Comparison of ENCODE assay signal across 8 cellular contexts in the genomic region with DNA sequence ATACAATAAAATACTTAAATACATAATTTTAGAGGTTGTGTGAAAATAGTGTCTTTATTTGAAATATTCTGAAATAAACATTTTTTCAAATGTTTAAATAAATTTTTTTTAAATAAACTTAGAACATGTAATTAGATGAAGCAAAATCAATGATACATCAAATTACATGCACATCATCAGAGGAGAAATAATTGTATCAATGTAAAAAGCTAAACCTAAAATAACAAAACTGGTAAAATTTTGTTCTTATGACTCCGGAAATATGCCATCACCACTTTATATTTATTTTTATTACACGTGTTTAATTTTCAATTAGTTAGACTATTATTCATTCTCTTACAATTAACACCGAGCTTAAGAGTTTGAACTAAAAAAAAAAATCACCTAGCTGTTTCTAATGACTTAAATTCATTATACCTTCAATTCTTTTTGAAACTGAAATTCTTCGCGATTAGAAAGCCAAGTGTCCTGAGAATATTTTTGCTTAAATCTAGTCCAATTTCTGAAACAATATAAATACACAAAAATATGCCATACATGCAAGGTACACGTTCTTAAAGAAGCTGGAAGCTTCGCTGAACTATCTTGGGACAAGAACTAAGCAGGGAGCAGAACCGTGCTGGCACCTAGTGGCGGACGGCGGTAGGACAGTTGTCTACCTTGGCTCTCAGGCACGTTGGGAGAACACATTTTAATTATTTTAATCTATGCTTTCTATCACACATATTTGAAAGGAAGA.
DNase-seq lines count a peak whose midpoint lies in the region; ATAC-seq lines count a peak whose summit lies in the region.

No MANE protein-coding gene starts in this region.

- H3K4me1 Mint-ChIP-seq in CD4-positive, alpha-beta memory T cell: no peaks in the 10 kb centered on the region
- H3K4me1 Mint-ChIP-seq in activated CD4-positive, alpha-beta T cell treated with anti-CD3 and anti-CD28 coated beads for 36 hours: no peaks in the 10 kb centered on the region

- CTCF ChIA-PET in CD4-positive, alpha-beta memory T cell (lab: Charles Lee; ENCODE audit: partially characterized antibody): interaction anchor here (0.7 to 2.5 kb wide), 4 partner anchors 8 to 1491 kb away, joined by 3 to 12 read pairs (median 8); no protein-coding TSS in a partner anchor
- CTCF ChIA-PET in activated CD4-positive, alpha-beta T cell treated with anti-CD3 and anti-CD28 coated beads for 36 hours (lab: Charles Lee): interaction anchor here (0.6 to 2.8 kb wide), 19 partner anchors 8 to 574 kb away, joined by 3 to 38 read pairs (median 4); no protein-coding TSS in a partner anchor

- H3K4me3 Mint-ChIP-seq in CD4-positive, alpha-beta memory T cell: no peak overlapping the region
- H3K4me3 Mint-ChIP-seq in activated CD4-positive, alpha-beta T cell treated with anti-CD3 and anti-CD28 coated beads for 36 hours: no peak overlapping the region

- intact Hi-C loops in CD4-positive, alpha-beta memory T cell (cut with micrococcal nuclease): no loop called here
- intact Hi-C loops in activated CD4-positive, alpha-beta T cell treated with anti-CD3 and anti-CD28 coated beads for 36 hours (cut with DNase I, micrococcal nuclease): loop anchor here (1.0 to 5.0 kb wide), 5 partner anchors 285 to 390 kb away; no protein-coding TSS in a partner anchor

- H3K36me3 Mint-ChIP-seq in CD4-positive, alpha-beta memory T cell: no peaks in the 10 kb centered on the region
- H3K36me3 Mint-ChIP-seq in activated CD4-positive, alpha-beta T cell treated with anti-CD3 and anti-CD28 coated beads for 36 hours (ENCODE audit: low read depth): no peaks in the 10 kb centered on the region

- H3K27ac ChIP-seq in CD4-positive, alpha-beta memory T cell (ENCODE audit: low read depth, low read length): no peak overlapping the region

- no peaks in the 10 kb centered on the region for H3K4me1 ChIP-seq in CD4-positive, alpha-beta memory T cell (ENCODE audit: insufficient read depth, low read length)

- no peaks in the 10 kb centered on the region for H3K9me3 Mint-ChIP-seq in CD4-positive, alpha-beta memory T cell
- H3K9me3 Mint-ChIP-seq in activated CD4-positive, alpha-beta T cell treated with anti-CD3 and anti-CD28 coated beads for 36 hours (ENCODE audit: low read depth): no peaks in the 10 kb centered on the region

- ATAC-seq in GM19324 (IDR thresholded peaks at IDR 0.05; ENCODE audit: low FRiP score, unreplicated experiment) (peak; percentile 78), HG03342 (IDR thresholded peaks at IDR 0.05; ENCODE audit: unreplicated experiment) (peak; percentile 92)
- ATAC-seq in activated CD4-positive, alpha-beta T cell treated with anti-CD3 and anti-CD28 coated beads for 36 hours: peak; percentile 58

- H3K27me3 Mint-ChIP-seq in CD4-positive, alpha-beta memory T cell: peaks cover 6% of the 10 kb centered on the region in 2 donors
- no peaks in the 10 kb centered on the region for H3K27me3 Mint-ChIP-seq in activated CD4-positive, alpha-beta T cell treated with anti-CD3 and anti-CD28 coated beads for 36 hours

- POLR2A ChIA-PET in CD4-positive, alpha-beta memory T cell (lab: Charles Lee; ENCODE audit: partially characterized antibody): no interaction called here
- POLR2A ChIA-PET in activated CD4-positive, alpha-beta T cell treated with anti-CD3 and anti-CD28 coated beads for 36 hours (lab: Charles Lee): no interaction called here

- H3K9me3 ChIP-seq in CD4-positive, alpha-beta memory T cell (ENCODE audit: control insufficient read depth in 1 of 2, low read length in 2 of 2): no peaks in the 10 kb centered on the region

- no peaks in the 10 kb centered on the region for H3K27me3 ChIP-seq in CD4-positive, alpha-beta memory T cell (ENCODE audit: insufficient read depth, low read length)

- H3K4me3 ChIP-seq in CD4-positive, alpha-beta memory T cell (ENCODE audit: low read length in 2 of 2): no peak overlapping the region

- DNase-seq in CD4-positive, alpha-beta memory T cell: peak in 4 of 5 donors; percentile 1 to 46 (median 6)
- peak; percentile 14 for DNase-seq in NCI-H226
- peak; percentile 78 for DNase-seq in activated CD4-positive, alpha-beta T cell treated with anti-CD3 and anti-CD28 coated beads for 36 hours
- peak; percentile 79 for DNase-seq in ecto neural progenitor cell (ENCODE audit: low spot score)
- DNase-seq in lung microvascular endothelial cell (ENCODE audit: low read depth in 2 of 2): peak; percentile 59 to 74
- DNase-seq in stimulated activated CD8-positive, alpha-beta memory T cell treated with anti-CD3 and anti-CD28 coated beads, Interleukin-2, amount 100 ng/mL, for 48 hours (ENCODE audit: low read depth in 2 of 2): peak; percentile 23 to 46

- H3K27ac Mint-ChIP-seq in CD4-positive, alpha-beta memory T cell: no peak overlapping the region
- H3K27ac Mint-ChIP-seq in activated CD4-positive, alpha-beta T cell treated with anti-CD3 and anti-CD28 coated beads for 36 hours: no peak overlapping the region

- H3K36me3 ChIP-seq in CD4-positive, alpha-beta memory T cell (ENCODE audit: insufficient read depth, low read length): no peaks in the 10 kb centered on the region

Comparison
In these comparisons a context has a peak if more than half of its experiments do, and no peak if none do; other contexts are left out.
1. DNase-seq: peak in every context shown above with its lines; median percentile 79 in ecto neural progenitor cell; 78 in activated CD4-positive, alpha-beta T cell treated with anti-CD3 and anti-CD28 coated beads for 36 hours; 66 in lung microvascular endothelial cell; 34 in stimulated activated CD8-positive, alpha-beta memory T cell treated with anti-CD3 and anti-CD28 coated beads, Interleukin-2, amount 100 ng/mL, for 48 hours; 14 in NCI-H226; 6 in CD4-positive, alpha-beta memory T cell.